Comparison of ENCODE assay signal across 10 cellular contexts in genomic region chr12:53575502-53576264, GRCh38. TPM values are rescaled to one million over a fixed set of nuclear protein-coding genes. Genes with fewer than 3 reads are reported as not detected.
DNase-seq lines count a peak whose midpoint lies in the region; ATAC-seq and TF ChIP-seq lines count a peak whose summit lies in the region.
"Had no signal": no experiment of that assay in that cellular context is flagged by ENCODE, and none has a peak within 500 bp of the region (broad histone marks: within the 10 kb centered on the region; RNA-seq: fewer than 3 reads in every experiment).

No MANE protein-coding gene starts in this region.

- no peaks in the 10 kb centered on the region for H3K27me3 Mint-ChIP-seq in T-helper 17 cell

- H3K4me3 ChIP-seq in heart left ventricle (no peak overlapping the region), left ventricle myocardium inferior (no peak overlapping the region), fibroblast of villous mesenchyme (ENCODE audit: low read depth, low read length) (no peak overlapping the region), upper lobe of left lung (no peak overlapping the region)
- H3K4me3 ChIP-seq: thyroid gland had no signal

- no peak for TF ChIP-seq EP300 in upper lobe of left lung (IDR thresholded peaks at IDR 0.05)

- H3K27ac ChIP-seq in heart left ventricle (peak overlapping the region in 1 of 12 donors; percentile 50), left ventricle myocardium inferior (replicated peaks) (no peak overlapping the region), upper lobe of left lung (peak overlapping the region; percentile 50 to 67 (median 56))
- H3K27ac ChIP-seq: C4-2B, thyroid gland had no signal

- intact Hi-C loops in heart left ventricle (cut with DNase I) = no loop called here
- intact Hi-C loops in left ventricle myocardium inferior (cut with micrococcal nuclease) = no loop called here

- H3K4me1 ChIP-seq in heart left ventricle = peaks cover 0 to 31% (median 10%) of the 10 kb centered on the region in 12 donors
- peaks cover 33% of the 10 kb centered on the region for H3K4me1 ChIP-seq in left ventricle myocardium inferior
- H3K4me1 ChIP-seq in upper lobe of left lung = peaks cover 11 to 27% (median 24%) of the 10 kb centered on the region in 4 donors

- no peaks in the 10 kb centered on the region for H3K9me3 ChIP-seq in heart left ventricle
- H3K9me3 ChIP-seq in left ventricle myocardium inferior (replicated peaks) = no peaks in the 10 kb centered on the region
- H3K9me3 ChIP-seq in T-helper 17 cell (ENCODE audit: control insufficient read depth, low read length, poor library complexity, severe bottlenecking) = no peaks in the 10 kb centered on the region
- no peaks in the 10 kb centered on the region for H3K9me3 ChIP-seq in upper lobe of left lung
- H3K9me3 ChIP-seq: thyroid gland had no signal

- TF ChIP-seq POLR2A in heart left ventricle (IDR thresholded peaks at IDR 0.05) = no peak
- TF ChIP-seq POLR2A in upper lobe of left lung (IDR thresholded peaks at IDR 0.05) = peak in 1 of 4 donors; percentile 30

- peaks cover 4% of the 10 kb centered on the region for H3K36me3 Mint-ChIP-seq in T-helper 17 cell (ENCODE audit: low read depth)

- DNase-seq in heart left ventricle = no peak
- no peak for DNase-seq in left ventricle myocardium inferior
- no peak for DNase-seq in T-helper 17 cell
- DNase-seq in fibroblast of villous mesenchyme (ENCODE audit: low read depth) = peak; percentile 68
- DNase-seq in upper lobe of left lung = peak in 1 of 2 donors; percentile 48
- no peak for DNase-seq in epidermal melanocyte (ENCODE audit: insufficient read length, low spot score)
- no peak for DNase-seq in LoVo (ENCODE audit: low spot score)
- no peak for DNase-seq in activated CD8-positive, alpha-beta memory T cell treated with anti-CD3 and anti-CD28 coated beads, Interleukin-2, amount 50 U/mL, for 4 hours
- DNase-seq: thyroid gland had no signal

- no peak overlapping the region for H3K27ac Mint-ChIP-seq in T-helper 17 cell

- WGBS in heart left ventricle, 4 donors = 83 to 87% (median 85%) methylated on average over 3 of the region's 3 CpGs
- 53 to 57% methylated on average over 3 of the region's 3 CpGs for WGBS in upper lobe of left lung, 2 donors

- peak in 3 of 4 donors; percentile 41 to 66 (median 46) for ATAC-seq in heart left ventricle
- ATAC-seq in T-helper 17 cell = peak; percentile 32
- ATAC-seq in upper lobe of left lung (ENCODE audit: low FRiP score in 2 of 2) = peak in 1 of 2 donors; percentile 72

- TF ChIP-seq CTCF in heart left ventricle (IDR thresholded peaks at IDR 0.05) (no peak), left ventricle myocardium inferior (IDR thresholded peaks at IDR 0.05; ENCODE audit: borderline replicate concordance) (no peak), fibroblast of villous mesenchyme (IDR thresholded peaks at IDR 0.05; ENCODE audit: insufficient read depth, low read depth, low read length) (no peak), upper lobe of left lung (IDR thresholded peaks at IDR 0.05) (no peak)

- H3K4me3 Mint-ChIP-seq in T-helper 17 cell = no peak overlapping the region

- no peaks in the 10 kb centered on the region for H3K27me3 ChIP-seq in heart left ventricle
- H3K27me3 ChIP-seq in left ventricle myocardium inferior (ENCODE audit: low read depth) = no peaks in the 10 kb centered on the region
- no peaks in the 10 kb centered on the region for H3K27me3 ChIP-seq in upper lobe of left lung
- H3K27me3 ChIP-seq: thyroid gland had no signal

- H3K36me3 ChIP-seq in heart left ventricle = peaks cover 0 to 25% (median 0%) of the 10 kb centered on the region in 9 donors
- H3K36me3 ChIP-seq in left ventricle myocardium inferior = peaks cover 16% of the 10 kb centered on the region
- peaks cover 0 to 17% (median 0%) of the 10 kb centered on the region in 4 donors for H3K36me3 ChIP-seq in upper lobe of left lung
- H3K36me3 ChIP-seq: thyroid gland had no signal

- H3K4me1 Mint-ChIP-seq in T-helper 17 cell = peaks cover 13% of the 10 kb centered on the region

RNA-seq across cellular contexts. Expression of gene ATF7, which starts 50.5 kb away (rescaled TPM):
- 10 to 100 TPM; 21.1 to 43.2 (median 32.0) TPM for total RNA-seq in heart left ventricle
- polyA plus RNA-seq in heart left ventricle = 10 to 100 TPM; 20.0 to 21.3 TPM
- total RNA-seq in left ventricle myocardium inferior = 29.8 TPM
- 10 to 100 TPM; 22.7 to 25.3 TPM for total RNA-seq in T-helper 17 cell
- 9.3 and 14.7 TPM in 2 replicates for total RNA-seq in fibroblast of villous mesenchyme
- 10 to 100 TPM; 23.4 to 48.9 (median 41.2) TPM for total RNA-seq in upper lobe of left lung
